In the genomic region with DNA sequence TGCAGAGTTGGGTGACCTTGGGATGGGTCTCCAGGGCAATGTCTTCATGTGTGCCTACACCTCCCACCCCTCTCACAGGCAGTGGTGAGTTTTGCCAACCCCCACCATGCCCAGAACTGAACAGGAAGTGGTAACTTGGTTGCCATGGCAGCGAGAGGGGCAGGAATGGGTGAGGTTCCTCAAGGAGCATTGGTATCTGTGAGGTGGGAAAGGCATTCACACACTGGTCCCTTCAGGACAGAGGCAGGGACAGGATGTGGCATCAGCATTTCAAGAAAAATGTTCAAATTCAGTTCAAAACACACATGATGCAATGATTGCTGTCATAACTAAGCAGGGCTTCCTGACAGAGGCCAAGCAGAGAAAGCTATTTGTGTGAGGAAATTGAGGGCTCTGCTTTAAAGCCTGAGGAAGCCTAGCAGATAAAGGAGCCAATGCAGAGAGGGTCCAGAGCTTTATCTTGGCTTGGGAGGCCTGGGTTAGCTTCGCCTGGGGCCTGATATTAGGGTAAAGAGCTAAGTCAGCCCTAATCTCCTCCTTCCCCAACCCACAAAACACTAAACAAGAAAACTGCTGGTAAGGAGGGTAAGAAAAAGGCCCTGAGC, we compare ENCODE assay signal across 8 cellular contexts. TPM values are rescaled to one million over a fixed set of nuclear protein-coding genes. Genes with fewer than 3 reads are reported as not detected.
DNase-seq lines count a peak whose midpoint lies in the region; ATAC-seq and TF ChIP-seq lines count a peak whose summit lies in the region.

No MANE protein-coding gene starts in this region.

- TF ChIP-seq CTCF in GM13977 (IDR thresholded peaks at IDR 0.05; ENCODE audit: extremely low read depth, insufficient read depth, missing control alignments) (no peak), esophagus squamous epithelium (IDR thresholded peaks at IDR 0.05) (no peak), gastrocnemius medialis (IDR thresholded peaks at IDR 0.05 in 4 of 5, conservative IDR thresholded peaks at IDR 0.05 in 1 of 5) (no peak), PC-9 (conservative IDR thresholded peaks at IDR 0.05) (no peak)

- intact Hi-C loops in esophagus squamous epithelium (cut with DNase I) (no loop called here), gastrocnemius medialis (cut with DNase I; ENCODE audit: low total_unique reads) (no loop called here), PC-9 (cut with micrococcal nuclease; ENCODE audit: unreplicated experiment) (no loop called here)

- DNase-seq in GM13977 (ENCODE audit: low spot score) (peak; percentile 41), KBM-7 (peak; percentile 80), esophagus squamous epithelium (lab: John Stamatoyannopoulos, UW) (no peak), gastrocnemius medialis (no peak), hippocampal formation (lab: John Stamatoyannopoulos, UW) (no peak), PC-9 (no peak)
- peak; percentile 25 to 28 for DNase-seq in activated CD4-positive, alpha-beta T cell treated with anti-CD3 and anti-CD28 coated beads, Interleukin-2, amount 50 U/mL, for 4 hours
- peak; percentile 15 for DNase-seq in stimulated activated CD4-positive, alpha-beta T cell treated with anti-CD3 and anti-CD28 coated beads, Interleukin-12 subunit alpha, Interleukin-12 subunit beta, amount 100 ng/mL, for 4 hours

- H3K27ac ChIP-seq in esophagus squamous epithelium (peak overlapping the region in 3 of 4 donors; percentile 38 to 67 (median 62)), gastrocnemius medialis (no peak overlapping the region), PC-9 (no peak overlapping the region)

- H3K4me3 ChIP-seq in esophagus squamous epithelium, result no peak overlapping the region
- no peak overlapping the region for H3K4me3 ChIP-seq in gastrocnemius medialis
- no peak overlapping the region for H3K4me3 ChIP-seq in PC-9

- H3K4me2 ChIP-seq in PC-9, result no peak overlapping the region

- no peaks in the 10 kb centered on the region for H4K20me1 ChIP-seq in PC-9 (ENCODE audit: insufficient read depth)

- BruUV-seq in PC-9 (replicated peaks; lab: Mats Ljungman, UMichigan), result no TSS peak

- 59 to 84% methylated on average over 2 of the region's 2 CpGs for WGBS in esophagus squamous epithelium, 2 donors

- H2AFZ ChIP-seq in PC-9, result no peak overlapping the region

- H3F3A ChIP-seq in PC-9 (ENCODE audit: insufficient read depth, low read depth), result no peaks in the 10 kb centered on the region

- no peaks in the 10 kb centered on the region for H3K79me2 ChIP-seq in PC-9 (ENCODE audit: low read depth)

- H3K4me1 ChIP-seq in esophagus squamous epithelium, result peaks cover 0 to 16% (median 3%) of the 10 kb centered on the region in 3 donors
- H3K4me1 ChIP-seq in gastrocnemius medialis, result no peaks in the 10 kb centered on the region
- H3K4me1 ChIP-seq in PC-9 (replicated peaks; ENCODE audit: insufficient read depth), result no peaks in the 10 kb centered on the region

- H3K27me3 ChIP-seq in esophagus squamous epithelium (peaks cover 0 to 10% (median 0%) of the 10 kb centered on the region in 4 donors), gastrocnemius medialis (peaks cover 0 to 12% (median 0%) of the 10 kb centered on the region in 3 donors), PC-9 (ENCODE audit: insufficient read depth, low read depth) (peaks cover 39% of the 10 kb centered on the region)

- H3K9me2 ChIP-seq in PC-9 (ENCODE audit: insufficient read depth), result no peaks in the 10 kb centered on the region; the same call in 1 of the 2 replicates

- ATAC-seq in gastrocnemius medialis, result no peak

- TF ChIP-seq POLR2A in esophagus squamous epithelium (IDR thresholded peaks at IDR 0.05) (peak in 1 of 4 donors; percentile 18), gastrocnemius medialis (IDR thresholded peaks at IDR 0.05) (no peak)

- no peaks in the 10 kb centered on the region for H3K36me3 ChIP-seq in esophagus squamous epithelium
- H3K36me3 ChIP-seq in gastrocnemius medialis, result no peaks in the 10 kb centered on the region
- H3K36me3 ChIP-seq in PC-9 (ENCODE audit: low read depth), result no peaks in the 10 kb centered on the region

- CTCF ChIA-PET in PC-9 (lab: Charles Lee), result no interaction called here

- H3K9me3 ChIP-seq in esophagus squamous epithelium (no peaks in the 10 kb centered on the region), gastrocnemius medialis (no peaks in the 10 kb centered on the region), PC-9 (ENCODE audit: insufficient read depth, low read depth) (no peaks in the 10 kb centered on the region)

- POLR2A ChIA-PET in PC-9 (lab: Charles Lee; ENCODE audit: unreplicated experiment), result no interaction called here

- in situ Hi-C loops in GM13977 (cut with MboI; ENCODE audit: low pct_unique_long_range_greater_than_20kb, low sequenced_read_pairs, unreplicated experiment) (no loop called here), KBM-7 (cut with MboI; ENCODE audit: low pct_unique_long_range_greater_than_20kb, low sequenced_read_pairs) (no loop called here), gastrocnemius medialis (cut with MboI; ENCODE audit: low sequenced_read_pairs in 4 of 4) (no loop called here)

RNA-seq across cellular contexts. Expression of a gene that starts 0.6 kb away (rescaled TPM):
- total RNA-seq in esophagus squamous epithelium (under 1 TPM in 1 of 4 donors, not detected in 3; 0.26 TPM), gastrocnemius medialis (under 1 TPM in 2 of 4 donors, not detected in 2; 0.09 to 0.10 TPM), PC-9 (2021) (not detected in 2 replicates)

RNA-seq across cellular contexts. Expression of a gene that starts 27.8 kb away (rescaled TPM):
- total RNA-seq in esophagus squamous epithelium (not detected), gastrocnemius medialis (not detected), PC-9 (2021) (not detected in 2 replicates)

RNA-seq across cellular contexts. Expression of a gene that starts 37.5 kb away (rescaled TPM):
- 1 to 10 TPM in 1 of 4 donors, under 1 TPM in 2, not detected in 1; 0.70 to 7.3 (median 0.95) TPM for total RNA-seq in esophagus squamous epithelium
- total RNA-seq in gastrocnemius medialis, result under 1 TPM in 2 of 4 donors, not detected in 2; 0.46 to 0.53 TPM
- total RNA-seq in PC-9 (2021), result not detected in 2 replicates

RNA-seq across cellular contexts. Expression of a gene that starts 46.3 kb away (rescaled TPM):
- total RNA-seq in esophagus squamous epithelium, result not detected
- not detected for total RNA-seq in gastrocnemius medialis
- total RNA-seq in PC-9 (2021), result not detected in 2 replicates

Comparison
In these comparisons a context has a peak if more than half of its experiments do, and no peak if none do; other contexts are left out.
1. DNase-seq: peak in GM13977 (single experiment), KBM-7 (single experiment), activated CD4-positive, alpha-beta T cell treated with anti-CD3 and anti-CD28 coated beads, Interleukin-2, amount 50 U/mL, for 4 hours (2 of 2) and stimulated activated CD4-positive, alpha-beta T cell treated with anti-CD3 and anti-CD28 coated beads, Interleukin-12 subunit alpha, Interleukin-12 subunit beta, amount 100 ng/mL, for 4 hours (single experiment); none in esophagus squamous epithelium (single experiment), gastrocnemius medialis (0 of 2), hippocampal formation (0 of 2) and PC-9 (0 of 2).
2. H3K27ac ChIP-seq: peak in esophagus squamous epithelium (3 of 4); none in gastrocnemius medialis (0 of 4) and PC-9 (single experiment).